ENCODE assay signal across 17 cellular contexts in genomic region chr12:116545936-116546335, GRCh38. TPM values are rescaled to one million over a fixed set of nuclear protein-coding genes. Genes with fewer than 3 reads are reported as not detected.
DNase-seq lines count a peak whose midpoint lies in the region; ATAC-seq and TF ChIP-seq lines count a peak whose summit lies in the region.
"Had no signal": no experiment of that assay in that cellular context is flagged by ENCODE, and none has a peak within 500 bp of the region (broad histone marks: within the 10 kb centered on the region; RNA-seq: fewer than 3 reads in every experiment).

No MANE protein-coding gene starts in this region.

- no peaks in the 10 kb centered on the region for H3K36me3 ChIP-seq in mesendoderm (ENCODE audit: control insufficient read depth, insufficient read depth, low read length)
- no peaks in the 10 kb centered on the region for H3K36me3 ChIP-seq in adrenal gland (replicated peaks in 1 of 2)
- H3K36me3 ChIP-seq: BLaER1 had no signal

- no peak overlapping the region for H4K8ac ChIP-seq in mesendoderm (ENCODE audit: low read depth, low read length)

- H2BK120ac ChIP-seq in mesendoderm (ENCODE audit: low read depth, low read length), result no peak overlapping the region

- H3K9me3 ChIP-seq in adrenal gland (replicated peaks in 1 of 3), result no peaks in the 10 kb centered on the region
- H3K9me3 ChIP-seq: BLaER1 had no signal

- H3K4me3 Mint-ChIP-seq in activated naive CD8-positive, alpha-beta T cell treated with anti-CD3 and anti-CD28 coated beads for 36 hours, result no peak overlapping the region
- no peak overlapping the region for H3K4me3 Mint-ChIP-seq in activated naive CD8-positive, alpha-beta T cell treated with anti-CD3 and anti-CD28 coated beads, Interleukin-2, amount 50 U/mL, for 24 hours
- H3K4me3 Mint-ChIP-seq in dendritic cell treated with granulocyte-macrophage colony-stimulating factor and Interleukin-4, amounts not matched to agents 40 ng/mL and 50 ng/mL, for 4 days, result no peak overlapping the region
- H3K4me3 Mint-ChIP-seq: CD4-positive, CD25-positive, alpha-beta regulatory T cell had no signal

- no peaks in the 10 kb centered on the region for H3K27me3 Mint-ChIP-seq in activated naive CD8-positive, alpha-beta T cell treated with anti-CD3 and anti-CD28 coated beads for 36 hours
- no peaks in the 10 kb centered on the region for H3K27me3 Mint-ChIP-seq in activated naive CD8-positive, alpha-beta T cell treated with anti-CD3 and anti-CD28 coated beads, Interleukin-2, amount 50 U/mL, for 24 hours
- peaks cover 3% of the 10 kb centered on the region for H3K27me3 Mint-ChIP-seq in dendritic cell treated with granulocyte-macrophage colony-stimulating factor and Interleukin-4, amounts not matched to agents 40 ng/mL and 50 ng/mL, for 4 days

- no peaks in the 10 kb centered on the region for H3K9me3 Mint-ChIP-seq in activated naive CD8-positive, alpha-beta T cell treated with anti-CD3 and anti-CD28 coated beads for 36 hours
- no peaks in the 10 kb centered on the region for H3K9me3 Mint-ChIP-seq in activated naive CD8-positive, alpha-beta T cell treated with anti-CD3 and anti-CD28 coated beads, Interleukin-2, amount 50 U/mL, for 24 hours
- no peaks in the 10 kb centered on the region for H3K9me3 Mint-ChIP-seq in dendritic cell treated with granulocyte-macrophage colony-stimulating factor and Interleukin-4, amounts not matched to agents 40 ng/mL and 50 ng/mL, for 4 days

- H3K4me1 ChIP-seq in mesendoderm (ENCODE audit: control insufficient read depth, low read depth, low read length) (peaks cover 4% of the 10 kb centered on the region), adrenal gland (replicated peaks in 1 of 2) (peaks cover 0 to 10% of the 10 kb centered on the region in 2 donors)

- H3K4ac ChIP-seq in mesendoderm (ENCODE audit: low read depth, low read length), result no peak overlapping the region

- H2BK5ac ChIP-seq in mesendoderm (ENCODE audit: low read length), result peak overlapping the region; percentile 52

- H3K27me3 ChIP-seq in mesendoderm (ENCODE audit: insufficient read depth, low read length, poor library complexity) (no peaks in the 10 kb centered on the region), adrenal gland (no peaks in the 10 kb centered on the region)
- H3K27me3 ChIP-seq: BLaER1 had no signal

- H3K4me1 Mint-ChIP-seq in activated naive CD8-positive, alpha-beta T cell treated with anti-CD3 and anti-CD28 coated beads for 36 hours, result peaks cover 4% of the 10 kb centered on the region
- H3K4me1 Mint-ChIP-seq in activated naive CD8-positive, alpha-beta T cell treated with anti-CD3 and anti-CD28 coated beads, Interleukin-2, amount 50 U/mL, for 24 hours, result peaks cover 8% of the 10 kb centered on the region
- H3K4me1 Mint-ChIP-seq in dendritic cell treated with granulocyte-macrophage colony-stimulating factor and Interleukin-4, amounts not matched to agents 40 ng/mL and 50 ng/mL, for 4 days (ENCODE audit: low read depth), result peaks cover 33% of the 10 kb centered on the region

- H3K4me2 ChIP-seq in mesendoderm (ENCODE audit: low read length), result no peak overlapping the region
- H3K4me2 ChIP-seq: BLaER1 had no signal

- H4K5ac ChIP-seq in mesendoderm (ENCODE audit: low read length), result no peak overlapping the region

- H2BK15ac ChIP-seq in mesendoderm (replicated peaks; ENCODE audit: low read depth), result no peak overlapping the region

- no peak for TF ChIP-seq POLR2A in adrenal gland (IDR thresholded peaks at IDR 0.05)

- no peak overlapping the region for H3K9ac ChIP-seq in mesendoderm (ENCODE audit: low read length)
- H3K9ac ChIP-seq: BLaER1 had no signal

- no peaks in the 10 kb centered on the region for H3K79me1 ChIP-seq in mesendoderm (ENCODE audit: low read length)

- H2AK5ac ChIP-seq in mesendoderm (ENCODE audit: low read length), result no peak overlapping the region

- no peak overlapping the region for H3K18ac ChIP-seq in mesendoderm (ENCODE audit: low read length)

- no peak for DNase-seq in activated naive CD8-positive, alpha-beta T cell treated with anti-CD3 and anti-CD28 coated beads for 36 hours
- no peak for DNase-seq in activated naive CD8-positive, alpha-beta T cell treated with anti-CD3 and anti-CD28 coated beads, Interleukin-2, amount 50 U/mL, for 24 hours
- DNase-seq in mesendoderm (peak; percentile 64), adrenal gland (no peak), NCI-H2171 treated with DMSO at 0.1 percent for 48 hours (lab: John Stamatoyannopoulos, UW) (no peak), GOT3 (lab: John Stamatoyannopoulos, UW) (no peak)
- DNase-seq: AML-193; CD4-positive, CD25-positive, alpha-beta regulatory T cell; DMS53; GF-D8; H7; IMR-90 had no signal

- H3K56ac ChIP-seq in mesendoderm (ENCODE audit: low read length), result peak overlapping the region; percentile 60

- intact Hi-C loops in dendritic cell treated with granulocyte-macrophage colony-stimulating factor and Interleukin-4, amounts not matched to agents 40 ng/mL and 50 ng/mL, for 4 days (cut with micrococcal nuclease), result no loop called here
- intact Hi-C loops in adrenal gland (cut with DNase I), result no loop called here

- H3K27ac Mint-ChIP-seq in activated naive CD8-positive, alpha-beta T cell treated with anti-CD3 and anti-CD28 coated beads for 36 hours, result peak overlapping the region; percentile 43
- no peak overlapping the region for H3K27ac Mint-ChIP-seq in activated naive CD8-positive, alpha-beta T cell treated with anti-CD3 and anti-CD28 coated beads, Interleukin-2, amount 50 U/mL, for 24 hours
- H3K27ac Mint-ChIP-seq in dendritic cell treated with granulocyte-macrophage colony-stimulating factor and Interleukin-4, amounts not matched to agents 40 ng/mL and 50 ng/mL, for 4 days, result peak overlapping the region; percentile 20
- H3K27ac Mint-ChIP-seq: CD4-positive, CD25-positive, alpha-beta regulatory T cell had no signal

- WGBS in mesendoderm (ENCODE audit: extremely low coverage, insufficient coverage, low lambda C conversion rate), result no CpG with 5 or more reads among the region's 6 CpGs
- 75 to 88% (median 85%) methylated on average over 6 of the region's 6 CpGs for whole genome bisulfite sequencing in adrenal gland, 4 donors

- ATAC-seq in activated naive CD8-positive, alpha-beta T cell treated with anti-CD3 and anti-CD28 coated beads, Interleukin-2, amount 50 U/mL, for 24 hours, result no peak
- ATAC-seq in GM18511 (IDR thresholded peaks at IDR 0.05; ENCODE audit: unreplicated experiment), result no peak

- H3K4me3 ChIP-seq in mesendoderm (ENCODE audit: low read length) (no peak overlapping the region), adrenal gland (no peak overlapping the region)
- H3K4me3 ChIP-seq: BLaER1 had no signal

- H3K27ac ChIP-seq in mesendoderm (ENCODE audit: low read depth, low read length) (no peak overlapping the region), adrenal gland (no peak overlapping the region)
- H3K27ac ChIP-seq: 22Rv1, BLaER1 had no signal

- H3K36me3 Mint-ChIP-seq in activated naive CD8-positive, alpha-beta T cell treated with anti-CD3 and anti-CD28 coated beads for 36 hours, result no peaks in the 10 kb centered on the region
- no peaks in the 10 kb centered on the region for H3K36me3 Mint-ChIP-seq in activated naive CD8-positive, alpha-beta T cell treated with anti-CD3 and anti-CD28 coated beads, Interleukin-2, amount 50 U/mL, for 24 hours (ENCODE audit: low read depth)
- H3K36me3 Mint-ChIP-seq in dendritic cell treated with granulocyte-macrophage colony-stimulating factor and Interleukin-4, amounts not matched to agents 40 ng/mL and 50 ng/mL, for 4 days (ENCODE audit: low read depth), result no peaks in the 10 kb centered on the region
- H3K36me3 Mint-ChIP-seq: CD4-positive, CD25-positive, alpha-beta regulatory T cell had no signal

- no peak overlapping the region for H3K23ac ChIP-seq in mesendoderm (ENCODE audit: low read length)

- no peak for TF ChIP-seq CTCF in adrenal gland (IDR thresholded peaks at IDR 0.05)

- no peaks in the 10 kb centered on the region for H3K79me2 ChIP-seq in mesendoderm (ENCODE audit: control insufficient read depth, insufficient read depth, low read length)

RNA-seq across cellular contexts. Expression of gene MAP1LC3B2, which starts 13.2 kb away (rescaled TPM):
- 1 to 10 TPM in 1 of 2 experiments, under 1 TPM in 1; 0.74 to 1.7 TPM for total RNA-seq in activated naive CD8-positive, alpha-beta T cell treated with anti-CD3 and anti-CD28 coated beads for 36 hours
- polyA plus RNA-seq in mesendoderm (2013, experiment 1 of 2), result 0.20 TPM
- polyA plus RNA-seq in mesendoderm (2013, experiment 2 of 2), result not detected
- 1 to 10 TPM in 4 of 8 donors, under 1 TPM in 3, not detected in 1; 0.54 to 4.6 (median 2.5) TPM for total RNA-seq in adrenal gland
- 1 to 10 TPM in 2 of 3 donors, under 1 TPM in 1; 0.81 to 1.7 (median 1.3) TPM for polyA plus RNA-seq in adrenal gland
- total RNA-seq: H7, HT-29, IMR-90 had no signal
